Comparison of ENCODE assay signal across 14 cellular contexts in the genomic region with DNA sequence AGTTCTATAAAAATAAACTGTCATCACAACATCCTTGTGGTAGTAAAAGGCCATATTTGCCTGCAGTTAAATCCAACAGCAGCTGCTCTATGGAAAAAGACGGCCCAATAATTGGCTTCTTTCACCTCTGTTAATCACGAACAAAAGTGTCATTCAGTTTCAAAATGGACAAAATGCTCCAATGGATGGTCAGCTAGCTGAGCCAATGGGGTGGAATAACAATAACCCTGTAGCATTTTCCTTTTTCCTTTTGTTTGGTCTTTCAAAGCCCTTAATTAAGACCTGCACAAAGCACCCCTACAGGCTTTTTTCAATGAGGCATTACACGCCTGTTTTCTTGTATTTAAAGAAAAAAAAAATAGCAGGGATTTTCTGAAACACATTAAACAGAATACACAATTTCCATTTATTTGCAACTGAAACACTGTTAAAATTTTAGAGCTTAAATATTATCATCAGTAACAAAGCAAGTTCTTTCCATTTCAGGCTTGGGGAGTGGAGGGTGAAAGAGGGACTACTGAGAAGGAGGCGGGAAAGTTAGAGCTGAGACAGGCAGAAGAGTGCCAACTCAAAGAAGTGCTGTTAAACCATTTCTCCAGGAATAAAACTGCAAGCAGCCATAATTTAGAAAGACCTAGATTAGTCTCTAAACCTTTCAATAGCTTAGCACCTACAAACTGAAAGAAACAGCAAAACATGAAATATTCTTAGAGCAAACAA. TPM values are rescaled to one million over a fixed set of nuclear protein-coding genes. Genes with fewer than 3 reads are reported as not detected.
DNase-seq lines count a peak whose midpoint lies in the region; ATAC-seq, FAIRE-seq and TF ChIP-seq lines count a peak whose summit lies in the region.
"Had no signal": no experiment of that assay in that cellular context is flagged by ENCODE, and none has a peak within 500 bp of the region (broad histone marks: within the 10 kb centered on the region; RNA-seq: fewer than 3 reads in every experiment).

No MANE protein-coding gene starts in this region.

- DNase-seq in NCI-H526 treated with DMSO at 0.1 percent for 48 hours (lab: John Stamatoyannopoulos, UW) (peak; percentile 90), glutamatergic neuron (no peak), putamen (ENCODE audit: low spot score) (peak; percentile 88), gastrocnemius medialis (no peak), small intestine (no peak)
- no peak for DNase-seq in activated effector memory CD4-positive, alpha-beta T cell treated with anti-CD3 and anti-CD28 coated beads, Interleukin-2, amount 50 U/mL, for 16 hours
- no peak for DNase-seq in activated T-cell treated with anti-CD3 and anti-CD28 coated beads, Interleukin-2, amount 50 U/mL, for 4 hours
- DNase-seq: CD4-positive, alpha-beta T cell; trophoblast cell; WERI-Rb-1 had no signal

- WGBS in small intestine, 3 donors = 64 to 72% (median 68%) methylated on average over 4 of the region's 4 CpGs

- no peaks in the 10 kb centered on the region for H3K9me3 Mint-ChIP-seq in glutamatergic neuron (ENCODE audit: unreplicated experiment)
- no peaks in the 10 kb centered on the region for H3K9me3 Mint-ChIP-seq in activated T-cell treated with anti-CD3 and anti-CD28 coated beads, Interleukin-2, amount 50 U/mL, for 4 hours
- H3K9me3 Mint-ChIP-seq: CD4-positive, alpha-beta T cell had no signal

- ATAC-seq in gastrocnemius medialis = no peak
- no peak for ATAC-seq in activated T-cell treated with anti-CD3 and anti-CD28 coated beads, Interleukin-2, amount 50 U/mL, for 4 hours

- H3K36me3 Mint-ChIP-seq in glutamatergic neuron (ENCODE audit: unreplicated experiment) = no peaks in the 10 kb centered on the region
- H3K36me3 Mint-ChIP-seq in activated T-cell treated with anti-CD3 and anti-CD28 coated beads, Interleukin-2, amount 50 U/mL, for 4 hours (ENCODE audit: insufficient read depth) = no peaks in the 10 kb centered on the region

- FAIRE-seq in small intestine (lab: Jason Lieb, UNC) = no peak
- FAIRE-seq: keratinocyte had no signal

- H3K4me1 Mint-ChIP-seq in glutamatergic neuron (ENCODE audit: low read depth, unreplicated experiment) = peaks cover 38% of the 10 kb centered on the region
- H3K4me1 Mint-ChIP-seq in activated T-cell treated with anti-CD3 and anti-CD28 coated beads, Interleukin-2, amount 50 U/mL, for 4 hours (ENCODE audit: low read depth) = no peaks in the 10 kb centered on the region

- TF ChIP-seq EP300 in Ishikawa (IDR thresholded peaks at IDR 0.05; ENCODE audit: borderline replicate concordance) = peak; percentile 13; the same call in 1 of the 2 replicates

- H3K27ac ChIP-seq in gastrocnemius medialis = no peak overlapping the region
- no peak overlapping the region for H3K27ac ChIP-seq in small intestine (ENCODE audit: low read depth in 1 of 2, low read length in 1 of 2)
- H3K27ac ChIP-seq: HL-60, WERI-Rb-1 had no signal

- H3K27me3 ChIP-seq in gastrocnemius medialis (no peaks in the 10 kb centered on the region), small intestine (ENCODE audit: control insufficient read depth in 2 of 2, insufficient read depth in 2 of 2, low read length in 2 of 2) (no peaks in the 10 kb centered on the region)
- H3K27me3 ChIP-seq: breast epithelium had no signal

- TF ChIP-seq CTCF in glutamatergic neuron (IDR thresholded peaks at IDR 0.05; ENCODE audit: partially characterized antibody, unreplicated experiment) (no peak), gastrocnemius medialis (IDR thresholded peaks at IDR 0.05 in 4 of 5, conservative IDR thresholded peaks at IDR 0.05 in 1 of 5) (no peak)

- TF ChIP-seq POLR2A in gastrocnemius medialis (IDR thresholded peaks at IDR 0.05) = no peak

- no peaks in the 10 kb centered on the region for H3K9me3 ChIP-seq in gastrocnemius medialis
- H3K9me3 ChIP-seq in small intestine (ENCODE audit: control insufficient read depth, low read depth) = no peaks in the 10 kb centered on the region
- H3K9me3 ChIP-seq: breast epithelium had no signal

- peak overlapping the region; percentile 71 for H3K27ac Mint-ChIP-seq in glutamatergic neuron (ENCODE audit: unreplicated experiment)
- H3K27ac Mint-ChIP-seq: CD4-positive, alpha-beta T cell had no signal

- H3K4me1 ChIP-seq in gastrocnemius medialis (peaks cover 14 to 17% of the 10 kb centered on the region in 2 donors), small intestine (ENCODE audit: control insufficient read depth in 2 of 2, insufficient read depth in 1 of 2, low read depth in 1 of 2, low read length in 1 of 2) (no peaks in the 10 kb centered on the region)
- H3K4me1 ChIP-seq: breast epithelium had no signal

- TF ChIP-seq RAD21 in Ishikawa (IDR thresholded peaks at IDR 0.05; ENCODE audit: low read depth) = no peak

- H3K4me3 ChIP-seq in gastrocnemius medialis (no peak overlapping the region), small intestine (ENCODE audit: low read depth in 1 of 2, low read length in 2 of 2) (no peak overlapping the region)
- H3K4me3 ChIP-seq: breast epithelium had no signal

- intact Hi-C loops in gastrocnemius medialis (cut with DNase I; ENCODE audit: low total_unique reads) = no loop called here

- H3K27me3 Mint-ChIP-seq in glutamatergic neuron (ENCODE audit: unreplicated experiment) = peaks cover 3% of the 10 kb centered on the region
- peaks cover 12% of the 10 kb centered on the region for H3K27me3 Mint-ChIP-seq in activated T-cell treated with anti-CD3 and anti-CD28 coated beads, Interleukin-2, amount 50 U/mL, for 4 hours (ENCODE audit: low read depth)

- H3K36me3 ChIP-seq in gastrocnemius medialis (no peaks in the 10 kb centered on the region), small intestine (ENCODE audit: control insufficient read depth in 2 of 2, insufficient read depth in 2 of 2, low read length in 2 of 2) (no peaks in the 10 kb centered on the region)
- H3K36me3 ChIP-seq: breast epithelium, WERI-Rb-1 had no signal

- H3K4me3 Mint-ChIP-seq in glutamatergic neuron (ENCODE audit: unreplicated experiment) = peak overlapping the region; percentile 68
- no peak overlapping the region for H3K4me3 Mint-ChIP-seq in activated T-cell treated with anti-CD3 and anti-CD28 coated beads, Interleukin-2, amount 50 U/mL, for 4 hours
- H3K4me3 Mint-ChIP-seq: CD4-positive, alpha-beta T cell had no signal

- in situ Hi-C loops in gastrocnemius medialis (cut with MboI; ENCODE audit: low sequenced_read_pairs in 4 of 4) = no loop called here

TF ChIP-seq in Ishikawa, 13 proteins besides CTCF, POLR2A, EP300 and RAD21:
- TF ChIP-seq TEAD4 (IDR thresholded peaks at IDR 0.05) = no peak
- no peak for TF ChIP-seq NFIC (IDR thresholded peaks at IDR 0.05)
- TF ChIP-seq, protein P1, sequence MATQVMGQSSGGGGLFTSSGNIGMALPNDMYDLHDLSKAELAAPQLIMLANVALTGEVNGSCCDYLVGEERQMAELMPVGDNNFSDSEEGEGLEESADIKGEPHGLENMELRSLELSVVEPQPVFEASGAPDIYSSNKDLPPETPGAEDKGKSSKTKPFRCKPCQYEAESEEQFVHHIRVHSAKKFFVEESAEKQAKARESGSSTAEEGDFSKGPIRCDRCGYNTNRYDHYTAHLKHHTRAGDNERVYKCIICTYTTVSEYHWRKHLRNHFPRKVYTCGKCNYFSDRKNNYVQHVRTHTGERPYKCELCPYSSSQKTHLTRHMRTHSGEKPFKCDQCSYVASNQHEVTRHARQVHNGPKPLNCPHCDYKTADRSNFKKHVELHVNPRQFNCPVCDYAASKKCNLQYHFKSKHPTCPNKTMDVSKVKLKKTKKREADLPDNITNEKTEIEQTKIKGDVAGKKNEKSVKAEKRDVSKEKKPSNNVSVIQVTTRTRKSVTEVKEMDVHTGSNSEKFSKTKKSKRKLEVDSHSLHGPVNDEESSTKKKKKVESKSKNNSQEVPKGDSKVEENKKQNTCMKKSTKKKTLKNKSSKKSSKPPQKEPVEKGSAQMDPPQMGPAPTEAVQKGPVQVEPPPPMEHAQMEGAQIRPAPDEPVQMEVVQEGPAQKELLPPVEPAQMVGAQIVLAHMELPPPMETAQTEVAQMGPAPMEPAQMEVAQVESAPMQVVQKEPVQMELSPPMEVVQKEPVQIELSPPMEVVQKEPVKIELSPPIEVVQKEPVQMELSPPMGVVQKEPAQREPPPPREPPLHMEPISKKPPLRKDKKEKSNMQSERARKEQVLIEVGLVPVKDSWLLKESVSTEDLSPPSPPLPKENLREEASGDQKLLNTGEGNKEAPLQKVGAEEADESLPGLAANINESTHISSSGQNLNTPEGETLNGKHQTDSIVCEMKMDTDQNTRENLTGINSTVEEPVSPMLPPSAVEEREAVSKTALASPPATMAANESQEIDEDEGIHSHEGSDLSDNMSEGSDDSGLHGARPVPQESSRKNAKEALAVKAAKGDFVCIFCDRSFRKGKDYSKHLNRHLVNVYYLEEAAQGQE (IDR thresholded peaks at IDR 0.05; ENCODE audit: low read depth) = no peak
- no peak for TF ChIP-seq EGR1 (IDR thresholded peaks at IDR 0.05)
- TF ChIP-seq TCF12 (IDR thresholded peaks at IDR 0.05; ENCODE audit: low read depth) = 0 out of 2 replicates have a peak, but pooled peaks have one; percentile 27

RNA-seq across cellular contexts. Expression of gene LGR4, which starts 28.7 kb away (rescaled TPM):
- total RNA-seq in glutamatergic neuron (ENCODE audit: unreplicated experiment) (87.1 TPM), gastrocnemius medialis (10 to 100 TPM in 3 of 4 donors, 1 to 10 TPM in 1; 5.5 to 37.6 (median 11.8) TPM)
- under 1 TPM; 0.21 to 0.61 (median 0.57) TPM for total RNA-seq in activated T-cell treated with anti-CD3 and anti-CD28 coated beads, Interleukin-2, amount 50 U/mL, for 4 hours
- polyA plus RNA-seq in small intestine = 10 to 100 TPM in 2 of 3 donors, 1 to 10 TPM in 1; 5.9 to 20.5 (median 10.1) TPM

Comparison
In these comparisons a context has a peak if more than half of its experiments do, and no peak if none do; other contexts are left out.
1. DNase-seq: peak in NCI-H526 treated with DMSO at 0.1 percent for 48 hours (single experiment) and putamen (single experiment); none in glutamatergic neuron (single experiment), activated effector memory CD4-positive, alpha-beta T cell treated with anti-CD3 and anti-CD28 coated beads, Interleukin-2, amount 50 U/mL, for 16 hours (single experiment), gastrocnemius medialis (0 of 2), activated T-cell treated with anti-CD3 and anti-CD28 coated beads, Interleukin-2, amount 50 U/mL, for 4 hours (single experiment) and small intestine (single experiment).
2. RNA of gene LGR4, which starts 28.7 kb away (total RNA-seq): 87.1 TPM in glutamatergic neuron (single experiment) and 5.5 to 37.6 TPM in gastrocnemius medialis; 0.21 to 0.61 TPM in activated T-cell treated with anti-CD3 and anti-CD28 coated beads, Interleukin-2, amount 50 U/mL, for 4 hours; every median in the first group is over 4 times any median in the second.